Comparison of ENCODE assay signal across 8 cellular contexts in genomic region chr3:44474886-44475285, GRCh38. TPM values are rescaled to one million over a fixed set of nuclear protein-coding genes. Genes with fewer than 3 reads are reported as not detected.
A peak's percentile ranks its signal among the peaks of the same experiment; 100 is the strongest.
DNase-seq lines count a peak whose midpoint lies in the region; ATAC-seq and TF ChIP-seq lines count a peak whose summit lies in the region.
"Not testable (repeated sequence)": the region's sequence is repeated elsewhere in the genome, so short reads cannot be mapped to it uniquely, and the experiment has no call there.

No MANE protein-coding gene starts in this region.

- H3K36me3 ChIP-seq in Loucy (ENCODE audit: insufficient read depth, low read length), result not testable (repeated sequence)

- peaks cover 60% of the 10 kb centered on the region for H3K4me1 Mint-ChIP-seq in CD4-positive, alpha-beta T cell (ENCODE audit: low read depth)
- H3K4me1 Mint-ChIP-seq in activated CD4-positive, alpha-beta T cell treated with anti-CD3 and anti-CD28 coated beads, Interleukin-2, amount 10 ng/mL, durations not matched to agents 24 days and 14 days, result peaks cover 30% of the 10 kb centered on the region
- H3K4me1 Mint-ChIP-seq in activated naive CD8-positive, alpha-beta T cell (ENCODE audit: low read depth), result peaks cover 58% of the 10 kb centered on the region
- peaks cover 76% of the 10 kb centered on the region for H3K4me1 Mint-ChIP-seq in brain
- H3K4me1 Mint-ChIP-seq in mesothelial cell of epicardium, result peaks cover 43% of the 10 kb centered on the region
- H3K4me1 Mint-ChIP-seq in neural crest cell, result peaks cover 50% of the 10 kb centered on the region
- H3K4me1 Mint-ChIP-seq in type B pancreatic cell (ENCODE audit: unreplicated experiment), result peaks cover 34% of the 10 kb centered on the region

- not testable (repeated sequence) for TF ChIP-seq CTCF in CD4-positive, alpha-beta T cell (IDR thresholded peaks at IDR 0.05); Loucy (conservative IDR thresholded peaks at IDR 0.05; ENCODE audit: low read length); brain (conservative IDR thresholded peaks at IDR 0.05); mesothelial cell of epicardium (IDR thresholded peaks at IDR 0.05; ENCODE audit: unreplicated experiment); neural crest cell (conservative IDR thresholded peaks at IDR 0.05); type B pancreatic cell (conservative IDR thresholded peaks at IDR 0.05)

- H3K9ac ChIP-seq in Loucy (ENCODE audit: low read depth, low read length, poor library complexity, severe bottlenecking), result not testable (repeated sequence)

- H4K20me1 ChIP-seq in Loucy (ENCODE audit: insufficient read depth, low read length, poor library complexity, severe bottlenecking), result peaks cover 47% of the 10 kb centered on the region

- not testable (repeated sequence) for H3K27me3 ChIP-seq in CD4-positive, alpha-beta T cell (ENCODE audit: control insufficient read depth, insufficient read depth, low read length); Loucy (ENCODE audit: insufficient read depth, low read length, poor library complexity, severe bottlenecking)

- H3K4me1 ChIP-seq in Loucy (ENCODE audit: insufficient read depth, low read length, poor library complexity, severe bottlenecking), result peaks cover 66% of the 10 kb centered on the region

- H3K36me3 Mint-ChIP-seq in CD4-positive, alpha-beta T cell (ENCODE audit: low read depth), result peaks cover 20% of the 10 kb centered on the region
- peaks cover 14% of the 10 kb centered on the region for H3K36me3 Mint-ChIP-seq in activated CD4-positive, alpha-beta T cell treated with anti-CD3 and anti-CD28 coated beads, Interleukin-2, amount 10 ng/mL, durations not matched to agents 24 days and 14 days (ENCODE audit: low read depth)
- not testable (repeated sequence) for H3K36me3 Mint-ChIP-seq in activated naive CD8-positive, alpha-beta T cell; mesothelial cell of epicardium; neural crest cell (ENCODE audit: low read depth); type B pancreatic cell
- H3K36me3 Mint-ChIP-seq in brain, result peaks cover 24% of the 10 kb centered on the region

- not testable (repeated sequence) for H3K27me3 Mint-ChIP-seq in CD4-positive, alpha-beta T cell; activated CD4-positive, alpha-beta T cell treated with anti-CD3 and anti-CD28 coated beads, Interleukin-2, amount 10 ng/mL, durations not matched to agents 24 days and 14 days; activated naive CD8-positive, alpha-beta T cell; brain; mesothelial cell of epicardium (ENCODE audit: low read depth); neural crest cell (ENCODE audit: low read depth); type B pancreatic cell

- POLR2A ChIA-PET in CD4-positive, alpha-beta T cell (lab: Charles Lee), result not testable (repeated sequence)

- H3K4me2 ChIP-seq in Loucy (ENCODE audit: low read depth, low read length, poor library complexity, severe bottlenecking), result peak overlapping the region; percentile 90

- not testable (repeated sequence) for H3F3A ChIP-seq in Loucy (ENCODE audit: low read depth)

- not testable (repeated sequence) for H3K9me3 ChIP-seq in CD4-positive, alpha-beta T cell (ENCODE audit: control insufficient read depth, low read length); Loucy (ENCODE audit: insufficient read depth, low read depth, low read length)

- H3K27ac ChIP-seq in CD4-positive, alpha-beta T cell (ENCODE audit: low read depth, low read length), result not testable (repeated sequence)

- not testable (repeated sequence) for H3K9me3 Mint-ChIP-seq in CD4-positive, alpha-beta T cell; activated CD4-positive, alpha-beta T cell treated with anti-CD3 and anti-CD28 coated beads, Interleukin-2, amount 10 ng/mL, durations not matched to agents 24 days and 14 days; activated naive CD8-positive, alpha-beta T cell (ENCODE audit: low read depth); brain; mesothelial cell of epicardium; neural crest cell; type B pancreatic cell

- DNase-seq in CD4-positive, alpha-beta T cell; activated CD4-positive, alpha-beta T cell treated with anti-CD3 and anti-CD28 coated beads, Interleukin-2, amount 10 ng/mL, durations not matched to agents 24 days and 14 days; mesothelial cell of epicardium (ENCODE audit: low spot score in 2 of 2, unreplicated experiment in 2 of 2); neural crest cell (ENCODE audit: low read depth, low spot score); type B pancreatic cell (ENCODE audit: extremely low spot score, unreplicated experiment): not testable (repeated sequence)

- intact Hi-C loops in CD4-positive, alpha-beta T cell (cut with DNase I, micrococcal nuclease), result loop anchor here in 1 of 2 experiments (5.0 to 10.0 kb wide), 2 partner anchors 33 to 140 kb away; partner anchors contain the start of gene TCAIM
- intact Hi-C loops in activated CD4-positive, alpha-beta T cell treated with anti-CD3 and anti-CD28 coated beads, Interleukin-2, amount 10 ng/mL, durations not matched to agents 24 days and 14 days (cut with micrococcal nuclease), result loop anchor here (5.0 kb wide), 1 partner anchor 153 kb away; no protein-coding TSS in a partner anchor

- H2AFZ ChIP-seq in Loucy (ENCODE audit: low read length), result not testable (repeated sequence)

- H3K79me2 ChIP-seq in Loucy (ENCODE audit: insufficient read depth, low read length), result peaks cover 73% of the 10 kb centered on the region

- H3K9me2 ChIP-seq in Loucy (replicated peaks; ENCODE audit: low read depth, low read length), result not testable (repeated sequence)

- not testable (repeated sequence) for ATAC-seq in CD4-positive, alpha-beta T cell (ENCODE audit: poor library complexity)

- peak overlapping the region; percentile 30 for H3K27ac Mint-ChIP-seq in CD4-positive, alpha-beta T cell
- H3K27ac Mint-ChIP-seq in activated CD4-positive, alpha-beta T cell treated with anti-CD3 and anti-CD28 coated beads, Interleukin-2, amount 10 ng/mL, durations not matched to agents 24 days and 14 days, result peak overlapping the region; percentile 45
- not testable (repeated sequence) for H3K27ac Mint-ChIP-seq in activated naive CD8-positive, alpha-beta T cell; brain; mesothelial cell of epicardium; neural crest cell (ENCODE audit: unreplicated experiment)
- peak overlapping the region; percentile 58 for H3K27ac Mint-ChIP-seq in type B pancreatic cell

- peak overlapping the region; percentile 78 for H3K4me3 Mint-ChIP-seq in CD4-positive, alpha-beta T cell
- peak overlapping the region; percentile 46 for H3K4me3 Mint-ChIP-seq in activated CD4-positive, alpha-beta T cell treated with anti-CD3 and anti-CD28 coated beads, Interleukin-2, amount 10 ng/mL, durations not matched to agents 24 days and 14 days
- H3K4me3 Mint-ChIP-seq in activated naive CD8-positive, alpha-beta T cell, result peak overlapping the region; percentile 51
- peak overlapping the region; percentile 23 to 74 (median 53) for H3K4me3 Mint-ChIP-seq in brain
- H3K4me3 Mint-ChIP-seq in mesothelial cell of epicardium, result peak overlapping the region; percentile 45
- peak overlapping the region; percentile 84 for H3K4me3 Mint-ChIP-seq in neural crest cell
- H3K4me3 Mint-ChIP-seq in type B pancreatic cell, result peak overlapping the region; percentile 77

- peak overlapping the region; percentile 17 for H3K4me3 ChIP-seq in Loucy (ENCODE audit: low read length, poor library complexity, severe bottlenecking)

- CTCF ChIA-PET in CD4-positive, alpha-beta T cell (lab: Charles Lee), result not testable (repeated sequence)

RNA-seq across cellular contexts. Expression of gene ZNF445, which starts 2.6 kb away (rescaled TPM):
- total RNA-seq in CD4-positive, alpha-beta T cell, result 1 to 10 TPM; 6.1 to 6.6 TPM
- 17.7 and 19.8 TPM in 2 replicates for total RNA-seq in activated CD4-positive, alpha-beta T cell treated with anti-CD3 and anti-CD28 coated beads, Interleukin-2, amount 10 ng/mL, durations not matched to agents 24 days and 14 days
- polyA plus RNA-seq in brain (ENCODE audit: insufficient read depth, low read depth, low replicate concordance), result 11.6 TPM
- 51.7 to 54.1 TPM (median 52.6 TPM) in 3 replicates for total RNA-seq in mesothelial cell of epicardium
- 46.1 and 49.0 TPM in 2 replicates for total RNA-seq in neural crest cell
- 24.8 and 41.5 TPM in 2 replicates for total RNA-seq in type B pancreatic cell (ENCODE audit: low replicate concordance)
